8 cellular contexts compared by ENCODE assay signal in the genomic region with DNA sequence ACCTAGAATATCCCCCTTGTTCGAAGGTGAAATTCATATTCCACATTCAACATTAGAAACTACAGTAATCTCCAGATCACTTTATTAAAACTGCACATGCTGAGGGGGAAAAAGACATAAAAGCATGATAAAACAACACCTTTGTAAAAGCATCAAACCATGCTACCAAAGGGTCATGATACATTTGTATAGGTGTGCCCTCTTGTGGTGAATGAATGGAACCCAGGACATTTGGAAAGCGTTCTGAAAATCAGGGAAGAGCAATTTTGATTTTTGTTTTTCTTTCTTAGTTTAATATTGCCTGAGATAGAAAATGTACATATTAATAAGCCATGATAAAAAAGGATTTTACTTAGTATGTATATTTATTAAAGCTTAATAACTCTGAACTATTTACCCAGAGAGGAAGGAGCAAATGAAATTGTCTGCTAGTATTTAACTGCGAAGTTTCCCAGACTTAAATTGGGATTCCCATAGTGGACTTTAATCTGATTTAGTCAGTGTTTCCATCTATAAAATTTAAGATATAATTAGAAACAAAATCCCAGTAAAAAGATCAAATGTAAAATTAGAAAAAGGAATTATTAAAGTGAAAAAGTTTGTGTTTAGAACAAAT.
DNase-seq lines count a peak whose midpoint lies in the region; ATAC-seq and TF ChIP-seq lines count a peak whose summit lies in the region.

No MANE protein-coding gene starts in this region.

- no peak overlapping the region for H3K4me3 Mint-ChIP-seq in neural crest cell

- peaks cover 3% of the 10 kb centered on the region for H3K27me3 Mint-ChIP-seq in neural crest cell (ENCODE audit: low read depth)

- peaks cover 2% of the 10 kb centered on the region for H3K9me3 Mint-ChIP-seq in neural crest cell

- ATAC-seq in HG02798 (IDR thresholded peaks at IDR 0.05; ENCODE audit: poor library complexity, unreplicated experiment), result peak; percentile 55
- ATAC-seq in GM18907 (IDR thresholded peaks at IDR 0.05; ENCODE audit: unreplicated experiment), result no peak
- ATAC-seq in HG02970 (IDR thresholded peaks at IDR 0.05; ENCODE audit: low FRiP score, unreplicated experiment), result no peak

- H3K4me1 Mint-ChIP-seq in neural crest cell, result no peaks in the 10 kb centered on the region

- H3K36me3 Mint-ChIP-seq in neural crest cell (ENCODE audit: low read depth), result no peaks in the 10 kb centered on the region

- peak; percentile 32 for DNase-seq in DMS114 treated with DMSO at 0.1 percent for 48 hours (lab: John Stamatoyannopoulos, UW; ENCODE audit: unreplicated experiment)
- peak; percentile 16 for DNase-seq in NCI-H510A treated with DMSO at 0.1 percent for 48 hours (lab: John Stamatoyannopoulos, UW)
- peak; percentile 12 for DNase-seq in cerebellum (ENCODE audit: low spot score)
- no peak for DNase-seq in neural crest cell (ENCODE audit: low read depth, low spot score)
- DNase-seq in stimulated activated naive CD4-positive, alpha-beta T cell (lab: John Stamatoyannopoulos, UW), result no peak

- TF ChIP-seq CTCF in neural crest cell (conservative IDR thresholded peaks at IDR 0.05), result peak; percentile 84

- no peak overlapping the region for H3K27ac Mint-ChIP-seq in neural crest cell (ENCODE audit: unreplicated experiment)

Comparison
In these comparisons a context has a peak if more than half of its experiments do, and no peak if none do; other contexts are left out.
1. DNase-seq: peak in DMS114 treated with DMSO at 0.1 percent for 48 hours (single experiment), NCI-H510A treated with DMSO at 0.1 percent for 48 hours (single experiment) and cerebellum (single experiment); none in neural crest cell (single experiment) and stimulated activated naive CD4-positive, alpha-beta T cell (0 of 6).